1 cellular context compared by ENCODE assay signal in the genomic region with DNA sequence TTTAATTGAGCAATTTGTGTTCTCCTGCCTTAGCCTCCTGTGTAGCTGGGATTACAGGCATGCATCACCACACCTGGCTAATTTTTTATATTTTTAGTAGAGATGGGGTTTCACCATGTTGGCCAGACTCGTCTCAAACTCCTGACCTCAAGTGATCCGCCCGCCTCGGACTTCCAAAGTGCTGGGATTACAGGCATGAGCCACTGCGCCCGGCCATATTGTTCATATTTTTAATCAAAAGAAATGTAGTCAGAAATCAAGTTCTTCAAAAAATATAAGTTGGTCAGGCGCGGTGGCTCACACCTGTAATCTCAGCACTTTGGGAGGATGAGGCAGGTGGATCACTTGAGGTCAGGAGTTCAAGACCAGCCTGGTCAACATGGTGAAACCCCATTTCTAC. TPM values are rescaled to one million over a fixed set of nuclear protein-coding genes. Genes with fewer than 3 reads are reported as not detected.
"Had no signal": no experiment of that assay in that cellular context is flagged by ENCODE, and none has a peak within 500 bp of the region (broad histone marks: within the 10 kb centered on the region; RNA-seq: fewer than 3 reads in every experiment).

No MANE protein-coding gene starts in this region.

RNA-seq across cellular contexts. Expression of a gene that starts 47.6 kb away (rescaled TPM):
- total RNA-seq: progenitor cell of endocrine pancreas had no signal
